ENCODE assay signal across 10 cellular contexts in genomic region chr9:92290785-92291429, GRCh38. TPM values are rescaled to one million over a fixed set of nuclear protein-coding genes. Genes with fewer than 3 reads are reported as not detected.
DNase-seq lines count a peak whose midpoint lies in the region; ATAC-seq and TF ChIP-seq lines count a peak whose summit lies in the region.
"Had no signal": no experiment of that assay in that cellular context is flagged by ENCODE, and none has a peak within 500 bp of the region (broad histone marks: within the 10 kb centered on the region; RNA-seq: fewer than 3 reads in every experiment).

No MANE protein-coding gene starts in this region.

- peak overlapping the region; percentile 94 for H3K4me3 Mint-ChIP-seq in activated CD4-positive, alpha-beta T cell treated with anti-CD3 and anti-CD28 coated beads, Interleukin-2, amount 10 ng/mL, durations not matched to agents 7 days and 5 days
- peak overlapping the region; percentile 77 to 100 (median 96) for H3K4me3 Mint-ChIP-seq in brain
- H3K4me3 Mint-ChIP-seq in osteocyte (ENCODE audit: unreplicated experiment), result peak overlapping the region; percentile 98

- no peak for TF ChIP-seq CTCF in NB4 (IDR thresholded peaks at IDR 0.05; ENCODE audit: low read depth, low read length)
- no peak for TF ChIP-seq CTCF in brain (conservative IDR thresholded peaks at IDR 0.05)
- no peak for TF ChIP-seq CTCF in osteocyte (IDR thresholded peaks at IDR 0.05)

- no peaks in the 10 kb centered on the region for H3K27me3 Mint-ChIP-seq in activated CD4-positive, alpha-beta T cell treated with anti-CD3 and anti-CD28 coated beads, Interleukin-2, amount 10 ng/mL, durations not matched to agents 7 days and 5 days
- peaks cover 16% of the 10 kb centered on the region for H3K27me3 Mint-ChIP-seq in brain
- H3K27me3 Mint-ChIP-seq in osteocyte (ENCODE audit: unreplicated experiment), result no peaks in the 10 kb centered on the region

- CTCF ChIA-PET in activated CD4-positive, alpha-beta T cell treated with anti-CD3 and anti-CD28 coated beads, Interleukin-2, amount 10 ng/mL, durations not matched to agents 7 days and 5 days (lab: Charles Lee), result interaction anchor here (1.2 kb wide), 1 partner anchor 151 kb away, joined by 3 read pairs; no protein-coding TSS in a partner anchor

- H3K36me3 Mint-ChIP-seq in activated CD4-positive, alpha-beta T cell treated with anti-CD3 and anti-CD28 coated beads, Interleukin-2, amount 10 ng/mL, durations not matched to agents 7 days and 5 days (ENCODE audit: low read depth), result peaks cover 39% of the 10 kb centered on the region
- H3K36me3 Mint-ChIP-seq in brain, result peaks cover 62% of the 10 kb centered on the region
- peaks cover 34% of the 10 kb centered on the region for H3K36me3 Mint-ChIP-seq in osteocyte (ENCODE audit: unreplicated experiment)

- intact Hi-C loops in left ventricle myocardium superior (cut with micrococcal nuclease), result no loop called here

- H3K4me3 ChIP-seq in NB4 (ENCODE audit: low read depth, low read length), result peak overlapping the region; percentile 98

- H3K27ac Mint-ChIP-seq in activated CD4-positive, alpha-beta T cell treated with anti-CD3 and anti-CD28 coated beads, Interleukin-2, amount 10 ng/mL, durations not matched to agents 7 days and 5 days, result peak overlapping the region; percentile 51
- H3K27ac Mint-ChIP-seq in brain (peak overlapping the region in 3 of 5 experiments; percentile 6 to 68 (median 6)), osteocyte (ENCODE audit: unreplicated experiment) (peak overlapping the region; percentile 49)

- TF ChIP-seq POLR2A in NB4 (IDR thresholded peaks at IDR 0.05; ENCODE audit: extremely low read depth, insufficient read length), result no peak

- POLR2A ChIA-PET in activated CD4-positive, alpha-beta T cell treated with anti-CD3 and anti-CD28 coated beads, Interleukin-2, amount 10 ng/mL, durations not matched to agents 7 days and 5 days (lab: Charles Lee), result no interaction called here

- no peak for DNase-seq in activated CD4-positive, alpha-beta T cell treated with anti-CD3 and anti-CD28 coated beads, Interleukin-2, amount 10 ng/mL, durations not matched to agents 7 days and 5 days
- no peak for DNase-seq in activated CD4-positive, alpha-beta T cell treated with anti-CD3 and anti-CD28 coated beads for 48 hours
- DNase-seq in NB4 (ENCODE audit: low read depth), result no peak
- DNase-seq in osteocyte (ENCODE audit: extremely low spot score, unreplicated experiment), result no peak
- DNase-seq in pons (ENCODE audit: low spot score), result no peak
- DNase-seq in Kasumi-1 (lab: John Stamatoyannopoulos, UW), result no peak
- DNase-seq in left ventricle myocardium superior, result no peak
- DNase-seq: NCI-H446, RPMI8226 had no signal

- H3K9me3 Mint-ChIP-seq in activated CD4-positive, alpha-beta T cell treated with anti-CD3 and anti-CD28 coated beads, Interleukin-2, amount 10 ng/mL, durations not matched to agents 7 days and 5 days, result no peaks in the 10 kb centered on the region
- H3K9me3 Mint-ChIP-seq in brain, result peaks cover 0 to 3% (median 2%) of the 10 kb centered on the region in 5 experiments
- no peaks in the 10 kb centered on the region for H3K9me3 Mint-ChIP-seq in osteocyte (ENCODE audit: unreplicated experiment)

- peaks cover 62% of the 10 kb centered on the region for H3K4me1 Mint-ChIP-seq in activated CD4-positive, alpha-beta T cell treated with anti-CD3 and anti-CD28 coated beads, Interleukin-2, amount 10 ng/mL, durations not matched to agents 7 days and 5 days
- H3K4me1 Mint-ChIP-seq in brain (peaks cover 60% of the 10 kb centered on the region), osteocyte (ENCODE audit: unreplicated experiment) (peaks cover 43% of the 10 kb centered on the region)

- ATAC-seq in left ventricle myocardium superior, result no peak

RNA-seq across cellular contexts. Expression of gene IARS1, which starts 2.6 kb away (rescaled TPM):
- 100 to 1,000 TPM; 123 to 128 TPM for total RNA-seq in activated CD4-positive, alpha-beta T cell treated with anti-CD3 and anti-CD28 coated beads, Interleukin-2, amount 10 ng/mL, durations not matched to agents 7 days and 5 days
- 41.7 TPM for polyA plus RNA-seq in brain (ENCODE audit: insufficient read depth, low read depth, low replicate concordance)
- total RNA-seq in osteocyte (212 and 231 TPM in 2 replicates), left ventricle myocardium superior (55.6 TPM)

RNA-seq across cellular contexts. Expression of gene NOL8, which starts 34.2 kb away (rescaled TPM):
- total RNA-seq in activated CD4-positive, alpha-beta T cell treated with anti-CD3 and anti-CD28 coated beads, Interleukin-2, amount 10 ng/mL, durations not matched to agents 7 days and 5 days, result 10 to 100 TPM; 58.0 to 73.0 TPM
- 8.1 TPM for polyA plus RNA-seq in brain (ENCODE audit: insufficient read depth, low read depth, low replicate concordance)
- total RNA-seq in osteocyte, result 36.8 and 37.2 TPM in 2 replicates
- 13.1 TPM for total RNA-seq in left ventricle myocardium superior

RNA-seq across cellular contexts. Expression of gene CENPP, which starts 34.8 kb away (rescaled TPM):
- total RNA-seq in activated CD4-positive, alpha-beta T cell treated with anti-CD3 and anti-CD28 coated beads, Interleukin-2, amount 10 ng/mL, durations not matched to agents 7 days and 5 days, result 10 to 100 TPM; 23.3 to 31.6 TPM
- 11.2 TPM for polyA plus RNA-seq in brain (ENCODE audit: insufficient read depth, low read depth, low replicate concordance)
- 11.6 and 13.1 TPM in 2 replicates for total RNA-seq in osteocyte
- 4.3 TPM for total RNA-seq in left ventricle myocardium superior
